ENCODE assay signal across 1 cellular context in genomic region chr10:127418536-127419168, GRCh38.
TF ChIP-seq lines count a peak whose summit lies in the region.

No MANE protein-coding gene starts in this region.

TF ChIP-seq in WTC11, 78 proteins besides CTCF, POLR2A, EP300 and RAD21 (continued from another document):
- TF ChIP-seq MLX (CRISPR knock-in tag; IDR thresholded peaks at IDR 0.05) = no peak
